Comparison of ENCODE assay signal across 13 cellular contexts in the genomic region with DNA sequence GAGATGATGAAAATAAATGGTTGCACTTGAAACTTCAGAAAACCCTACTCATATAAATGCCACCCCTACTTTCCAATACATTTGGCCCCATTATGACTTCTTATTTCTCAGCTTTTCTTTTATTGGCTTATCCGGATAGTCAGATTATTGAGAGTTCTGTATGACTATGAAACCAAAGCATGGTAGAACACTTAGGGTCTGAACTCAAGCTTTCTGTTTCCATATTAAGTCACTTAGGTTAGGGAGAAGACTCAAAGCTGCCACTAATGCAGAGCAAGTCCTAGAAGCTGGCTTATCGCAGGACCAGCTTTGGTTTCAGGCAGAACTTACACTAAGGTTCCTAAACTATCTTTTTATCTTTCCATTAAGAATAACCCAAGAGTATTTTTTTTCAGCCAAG.
"Had no signal": no experiment of that assay in that cellular context is flagged by ENCODE, and none has a peak within 500 bp of the region (broad histone marks: within the 10 kb centered on the region; RNA-seq: fewer than 3 reads in every experiment).

No MANE protein-coding gene starts in this region.

- H3K36me3 Mint-ChIP-seq: activated naive CD8-positive, alpha-beta T cell; natural killer cell had no signal

- H3K9me3 Mint-ChIP-seq: effector memory CD8-positive, alpha-beta T cell had no signal

- H3K4me3 Mint-ChIP-seq: activated naive CD8-positive, alpha-beta T cell; activated T-helper 1 cell treated with anti-CD3 and anti-CD28 coated beads, Interleukin-12 subunit alpha, Interleukin-12 subunit beta, Interleukin-2, Interleukin-4 antibody, amounts not matched to agents 30 ng/mL and 10 ng/mL and 1 ng/mL, durations not matched to agents 14 hours and 24 hours and 36 hours; effector memory CD8-positive, alpha-beta T cell; natural killer cell had no signal

- H3K4me1 Mint-ChIP-seq: natural killer cell had no signal

- DNase-seq: activated CD4-positive, alpha-beta T cell treated with anti-CD3 and anti-CD28 coated beads, Interleukin-2, amount 50 U/mL, for 4 hours; amygdala; effector memory CD8-positive, alpha-beta T cell; lower lobe of right lung; natural killer cell; ovary; psoas muscle; right cardiac atrium; stomach; T-helper 1 cell; upper lobe of left lung had no signal

- H3K27ac Mint-ChIP-seq: activated naive CD8-positive, alpha-beta T cell; activated T-helper 1 cell treated with anti-CD3 and anti-CD28 coated beads, Interleukin-12 subunit alpha, Interleukin-12 subunit beta, Interleukin-2, Interleukin-4 antibody, amounts not matched to agents 30 ng/mL and 10 ng/mL and 1 ng/mL, durations not matched to agents 14 hours and 24 hours and 36 hours; effector memory CD8-positive, alpha-beta T cell; natural killer cell had no signal

- ATAC-seq: effector memory CD8-positive, alpha-beta T cell; lower lobe of right lung; natural killer cell; psoas muscle; right cardiac atrium had no signal
